Comparison of ENCODE assay signal across 9 cellular contexts in genomic region chr17:80262775-80263244, GRCh38. TPM values are rescaled to one million over a fixed set of nuclear protein-coding genes. Genes with fewer than 3 reads are reported as not detected.
DNase-seq lines count a peak whose midpoint lies in the region; ATAC-seq and TF ChIP-seq lines count a peak whose summit lies in the region.
"Had no signal": no experiment of that assay in that cellular context is flagged by ENCODE, and none has a peak within 500 bp of the region (broad histone marks: within the 10 kb centered on the region; RNA-seq: fewer than 3 reads in every experiment).

No MANE protein-coding gene starts in this region.

- H3K4me1 ChIP-seq in BE2C (peaks cover 16% of the 10 kb centered on the region), osteoblast (ENCODE audit: insufficient read depth, low read length) (peaks cover 29% of the 10 kb centered on the region)
- peaks cover 47% of the 10 kb centered on the region for H3K4me1 ChIP-seq in effector memory CD4-positive, alpha-beta T cell (ENCODE audit: control insufficient read depth, insufficient read depth, low read length, poor library complexity, severe bottlenecking)

- H3K9me3 ChIP-seq in BE2C (no peaks in the 10 kb centered on the region), osteoblast (ENCODE audit: low read depth, low read length) (no peaks in the 10 kb centered on the region)
- H3K9me3 ChIP-seq in effector memory CD4-positive, alpha-beta T cell (ENCODE audit: control insufficient read depth, low read length): no peaks in the 10 kb centered on the region

- H3K79me2 ChIP-seq in osteoblast (ENCODE audit: insufficient read depth, low read length): peaks cover 43% of the 10 kb centered on the region

- H3K27me3 ChIP-seq in BE2C: no peaks in the 10 kb centered on the region
- no peaks in the 10 kb centered on the region for H3K27me3 ChIP-seq in effector memory CD4-positive, alpha-beta T cell (replicated peaks; ENCODE audit: control insufficient read depth, insufficient read depth, low read length, poor library complexity, severe bottlenecking)
- no peaks in the 10 kb centered on the region for H3K27me3 ChIP-seq in osteoblast (ENCODE audit: insufficient read depth, low read length)

- H3K4me3 ChIP-seq in BE2C (ENCODE audit: low read depth, low read length) (peak overlapping the region; percentile 36; the same call in 1 of the 2 replicates), osteoblast (ENCODE audit: insufficient read depth, low read length) (peak overlapping the region; percentile 94)
- H3K4me3 ChIP-seq in Jurkat, Clone E6-1 (ENCODE audit: low read length): peak overlapping the region; percentile 87
- H3K4me3 ChIP-seq in effector memory CD4-positive, alpha-beta T cell (ENCODE audit: insufficient read depth, low read depth, low read length, poor library complexity, severe bottlenecking): peak overlapping the region; percentile 77

- H3K27ac ChIP-seq in effector memory CD4-positive, alpha-beta T cell (ENCODE audit: insufficient read depth, low read length, poor library complexity, severe bottlenecking): peak overlapping the region; percentile 88
- peak overlapping the region; percentile 68 for H3K27ac ChIP-seq in osteoblast (ENCODE audit: low read depth, low read length)

- H2AFZ ChIP-seq in osteoblast (ENCODE audit: low read length): no peak overlapping the region

- H3K36me3 ChIP-seq in BE2C (no peaks in the 10 kb centered on the region), osteoblast (ENCODE audit: insufficient read depth, low read length) (peaks cover 21% of the 10 kb centered on the region)
- H3K36me3 ChIP-seq in effector memory CD4-positive, alpha-beta T cell (ENCODE audit: control insufficient read depth, insufficient read depth, low read length): peaks cover 9% of the 10 kb centered on the region

- ATAC-seq in activated CD4-positive, CD25-positive, alpha-beta regulatory T cell treated with anti-CD3 and anti-CD28 coated beads, Interleukin-2, amount 50 U/mL, for 24 hours: no peak
- no peak for ATAC-seq in HG02870 (IDR thresholded peaks at IDR 0.05; ENCODE audit: unreplicated experiment)

- no peak for DNase-seq in BE2C
- DNase-seq in Jurkat, Clone E6-1 (ENCODE audit: low read depth, low spot score): no peak
- DNase-seq in effector memory CD4-positive, alpha-beta T cell: no peak
- DNase-seq in osteoblast (ENCODE audit: insufficient read length, low spot score, missing footprints): peak; percentile 69
- DNase-seq in NCI-H2081 treated with DMSO at 0.1 percent for 48 hours (lab: John Stamatoyannopoulos, UW): no peak
- DNase-seq in Ammon's horn (ENCODE audit: low spot score): no peak
- DNase-seq: NCI-H1930 had no signal

- TF ChIP-seq CTCF in BE2C (IDR thresholded peaks at IDR 0.05; ENCODE audit: low read depth, low read length) (no peak), osteoblast (IDR thresholded peaks at IDR 0.05; ENCODE audit: extremely low read depth, low read depth, low read length) (no peak)

- peaks cover 4% of the 10 kb centered on the region for H4K20me1 ChIP-seq in osteoblast (ENCODE audit: insufficient read depth, low read length)

- H3K4me2 ChIP-seq in osteoblast (ENCODE audit: insufficient read depth, low read length): peak overlapping the region; percentile 85

RNA-seq across cellular contexts. Expression of gene RNF213, which starts 2.2 kb away (rescaled TPM):
- 37.4 TPM for polyA plus RNA-seq in BE2C (2012; ENCODE audit: insufficient read depth, insufficient read length, low read depth)
- 70.0 TPM for polyA plus RNA-seq in Jurkat, Clone E6-1 (2012; ENCODE audit: insufficient read depth, insufficient read length)
- total RNA-seq in osteoblast: 134 and 143 TPM in 2 replicates

RNA-seq across cellular contexts. Expression of gene SLC26A11, which starts 42.6 kb away (rescaled TPM):
- 31.9 TPM for polyA plus RNA-seq in BE2C (2012; ENCODE audit: insufficient read depth, insufficient read length, low read depth)
- 2.9 TPM for polyA plus RNA-seq in Jurkat, Clone E6-1 (2012; ENCODE audit: insufficient read depth, insufficient read length)
- 12.7 and 17.4 TPM in 2 replicates for total RNA-seq in osteoblast

RNA-seq across cellular contexts. Expression of gene SGSH, which starts 42.7 kb away (rescaled TPM):
- 39.3 TPM for polyA plus RNA-seq in BE2C (2012; ENCODE audit: insufficient read depth, insufficient read length, low read depth)
- polyA plus RNA-seq in Jurkat, Clone E6-1 (2012; ENCODE audit: insufficient read depth, insufficient read length): 4.4 TPM
- 15.9 and 19.4 TPM in 2 replicates for total RNA-seq in osteoblast

Comparison
In these comparisons a context has a peak if more than half of its experiments do, and no peak if none do; other contexts are left out.
1. H3K4me3 ChIP-seq: peak in every context shown above with its lines; median percentile 94 in osteoblast; 87 in Jurkat, Clone E6-1; 77 in effector memory CD4-positive, alpha-beta T cell; 36 in BE2C.